Comparison of ENCODE assay signal across 2 cellular contexts in genomic region chr20:4120921-4121321, GRCh38.
TF ChIP-seq lines count a peak whose summit lies in the region.

No MANE protein-coding gene starts in this region.

TF ChIP-seq in SK-N-SH, 30 proteins besides CTCF, POLR2A, EP300 and RAD21 (continued from another document):
- TF ChIP-seq PBX3 (IDR thresholded peaks at IDR 0.05), result no peak
- TF ChIP-seq TAF1 (IDR thresholded peaks at IDR 0.05; ENCODE audit: borderline replicate concordance, low read depth, low read length), result no peak
- TF ChIP-seq FOSL2 (IDR thresholded peaks at IDR 0.05; ENCODE audit: borderline replicate concordance, low read depth), result no peak
- TF ChIP-seq, protein P1, sequence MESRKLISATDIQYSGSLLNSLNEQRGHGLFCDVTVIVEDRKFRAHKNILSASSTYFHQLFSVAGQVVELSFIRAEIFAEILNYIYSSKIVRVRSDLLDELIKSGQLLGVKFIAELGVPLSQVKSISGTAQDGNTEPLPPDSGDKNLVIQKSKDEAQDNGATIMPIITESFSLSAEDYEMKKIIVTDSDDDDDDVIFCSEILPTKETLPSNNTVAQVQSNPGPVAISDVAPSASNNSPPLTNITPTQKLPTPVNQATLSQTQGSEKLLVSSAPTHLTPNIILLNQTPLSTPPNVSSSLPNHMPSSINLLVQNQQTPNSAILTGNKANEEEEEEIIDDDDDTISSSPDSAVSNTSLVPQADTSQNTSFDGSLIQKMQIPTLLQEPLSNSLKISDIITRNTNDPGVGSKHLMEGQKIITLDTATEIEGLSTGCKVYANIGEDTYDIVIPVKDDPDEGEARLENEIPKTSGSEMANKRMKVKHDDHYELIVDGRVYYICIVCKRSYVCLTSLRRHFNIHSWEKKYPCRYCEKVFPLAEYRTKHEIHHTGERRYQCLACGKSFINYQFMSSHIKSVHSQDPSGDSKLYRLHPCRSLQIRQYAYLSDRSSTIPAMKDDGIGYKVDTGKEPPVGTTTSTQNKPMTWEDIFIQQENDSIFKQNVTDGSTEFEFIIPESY (IDR thresholded peaks at IDR 0.05; ENCODE audit: borderline replicate concordance, low read depth), result no peak
- TF ChIP-seq TCF12 (IDR thresholded peaks at IDR 0.05), result no peak

TF ChIP-seq in SK-N-SH treated with all-trans-retinoic acid at 6 μM for 48 hours, 23 proteins besides CTCF, POLR2A, EP300 and RAD21 (continued from another document):
- TF ChIP-seq, protein P2, sequence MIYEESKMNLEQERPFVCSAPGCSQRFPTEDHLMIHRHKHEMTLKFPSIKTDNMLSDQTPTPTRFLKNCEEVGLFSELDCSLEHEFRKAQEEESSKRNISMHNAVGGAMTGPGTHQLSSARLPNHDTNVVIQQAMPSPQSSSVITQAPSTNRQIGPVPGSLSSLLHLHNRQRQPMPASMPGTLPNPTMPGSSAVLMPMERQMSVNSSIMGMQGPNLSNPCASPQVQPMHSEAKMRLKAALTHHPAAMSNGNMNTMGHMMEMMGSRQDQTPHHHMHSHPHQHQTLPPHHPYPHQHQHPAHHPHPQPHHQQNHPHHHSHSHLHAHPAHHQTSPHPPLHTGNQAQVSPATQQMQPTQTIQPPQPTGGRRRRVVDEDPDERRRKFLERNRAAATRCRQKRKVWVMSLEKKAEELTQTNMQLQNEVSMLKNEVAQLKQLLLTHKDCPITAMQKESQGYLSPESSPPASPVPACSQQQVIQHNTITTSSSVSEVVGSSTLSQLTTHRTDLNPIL (CRISPR knock-in tag; IDR thresholded peaks at IDR 0.05; ENCODE audit: low read depth), result no peak
- TF ChIP-seq TSHZ2 (CRISPR knock-in tag; IDR thresholded peaks at IDR 0.05) (no peak), ZNF8 (CRISPR knock-in tag; IDR thresholded peaks at IDR 0.05) (no peak), TCF4 (CRISPR knock-in tag; IDR thresholded peaks at IDR 0.05; ENCODE audit: borderline replicate concordance) (no peak), ZNF70 (CRISPR knock-in tag; IDR thresholded peaks at IDR 0.05) (no peak), ARNTL (CRISPR knock-in tag; IDR thresholded peaks at IDR 0.05; ENCODE audit: borderline replicate concordance, low read depth) (no peak), PPARA (CRISPR knock-in tag; IDR thresholded peaks at IDR 0.05; ENCODE audit: borderline replicate concordance) (no peak), ZFP30 (CRISPR knock-in tag; IDR thresholded peaks at IDR 0.05) (no peak), RARB (CRISPR knock-in tag; IDR thresholded peaks at IDR 0.05) (no peak), TOX (CRISPR knock-in tag; IDR thresholded peaks at IDR 0.05; ENCODE audit: borderline replicate concordance) (no peak), GLIS3 (CRISPR knock-in tag; IDR thresholded peaks at IDR 0.05) (no peak)
